In genomic region chrX:136755411-136755810, GRCh38 we compare ENCODE assay signal across 16 cellular contexts. TPM values are rescaled to one million over a fixed set of nuclear protein-coding genes. Genes with fewer than 3 reads are reported as not detected.
A peak's percentile ranks its signal among the peaks of the same experiment; 100 is the strongest.
DNase-seq lines count a peak whose midpoint lies in the region; ATAC-seq and TF ChIP-seq lines count a peak whose summit lies in the region.
"Had no signal": no experiment of that assay in that cellular context is flagged by ENCODE, and none has a peak within 500 bp of the region (broad histone marks: within the 10 kb centered on the region; RNA-seq: fewer than 3 reads in every experiment).

No MANE protein-coding gene starts in this region.

- no peaks in the 10 kb centered on the region for H3K9me3 Mint-ChIP-seq in stimulated activated naive CD8-positive, alpha-beta T cell treated with anti-CD3 and anti-CD28 coated beads, Interleukin-15, Interleukin-2, amounts not matched to agents 100 ng/mL and 50 ng/mL, for 24 hours
- no peaks in the 10 kb centered on the region for H3K9me3 Mint-ChIP-seq in stimulated activated naive CD8-positive, alpha-beta T cell treated with anti-CD3 and anti-CD28 coated beads, Interleukin-15, amount 100 ng/mL, for 72 hours
- H3K9me3 Mint-ChIP-seq in T-cell: no peaks in the 10 kb centered on the region
- no peaks in the 10 kb centered on the region for H3K9me3 Mint-ChIP-seq in natural killer cell

- peak overlapping the region; percentile 61 for H3K27ac Mint-ChIP-seq in stimulated activated naive CD8-positive, alpha-beta T cell treated with anti-CD3 and anti-CD28 coated beads, Interleukin-15, Interleukin-2, amounts not matched to agents 100 ng/mL and 50 ng/mL, for 24 hours
- no peak overlapping the region for H3K27ac Mint-ChIP-seq in stimulated activated naive CD8-positive, alpha-beta T cell treated with anti-CD3 and anti-CD28 coated beads, Interleukin-15, amount 100 ng/mL, for 72 hours
- H3K27ac Mint-ChIP-seq in T-cell (peak overlapping the region; percentile 23 to 35), natural killer cell (peak overlapping the region; percentile 42 to 46)
- H3K27ac Mint-ChIP-seq: B cell had no signal

- no peak for TF ChIP-seq CTCF in natural killer cell (IDR thresholded peaks at IDR 0.05)

- POLR2A ChIA-PET in T-cell (lab: Charles Lee): no interaction called here

- peaks cover 7% of the 10 kb centered on the region for H3K36me3 Mint-ChIP-seq in stimulated activated naive CD8-positive, alpha-beta T cell treated with anti-CD3 and anti-CD28 coated beads, Interleukin-15, Interleukin-2, amounts not matched to agents 100 ng/mL and 50 ng/mL, for 24 hours (ENCODE audit: low read depth)
- H3K36me3 Mint-ChIP-seq in T-cell (peaks cover 16% of the 10 kb centered on the region), natural killer cell (no peaks in the 10 kb centered on the region)

- no peak overlapping the region for H3K4me3 Mint-ChIP-seq in stimulated activated naive CD8-positive, alpha-beta T cell treated with anti-CD3 and anti-CD28 coated beads, Interleukin-15, Interleukin-2, amounts not matched to agents 100 ng/mL and 50 ng/mL, for 24 hours
- H3K4me3 Mint-ChIP-seq in stimulated activated naive CD8-positive, alpha-beta T cell treated with anti-CD3 and anti-CD28 coated beads, Interleukin-15, amount 100 ng/mL, for 72 hours: no peak overlapping the region
- no peak overlapping the region for H3K4me3 Mint-ChIP-seq in T-cell
- no peak overlapping the region for H3K4me3 Mint-ChIP-seq in natural killer cell
- H3K4me3 Mint-ChIP-seq: B cell; CD4-positive, CD25-positive, alpha-beta regulatory T cell had no signal

- no peak for DNase-seq in stimulated activated naive CD8-positive, alpha-beta T cell treated with anti-CD3 and anti-CD28 coated beads, Interleukin-15, amount 100 ng/mL, for 72 hours
- DNase-seq in T-cell (no peak), natural killer cell (no peak)
- DNase-seq: Calu3; CD4-positive, CD25-positive, alpha-beta regulatory T cell; DMS79; NCI-H146; NCI-H526; NK-92 treated with Interleukin-12 subunit alpha and Interleukin-12 subunit beta, amount 100 ng/mL, for 24 hours; SHP77 had no signal

- H3K4me1 Mint-ChIP-seq in stimulated activated naive CD8-positive, alpha-beta T cell treated with anti-CD3 and anti-CD28 coated beads, Interleukin-15, Interleukin-2, amounts not matched to agents 100 ng/mL and 50 ng/mL, for 24 hours (ENCODE audit: low read depth): peaks cover 82% of the 10 kb centered on the region
- H3K4me1 Mint-ChIP-seq in stimulated activated naive CD8-positive, alpha-beta T cell treated with anti-CD3 and anti-CD28 coated beads, Interleukin-15, amount 100 ng/mL, for 72 hours: peaks cover 73% of the 10 kb centered on the region
- H3K4me1 Mint-ChIP-seq in T-cell: peaks cover 53 to 77% (median 68%) of the 10 kb centered on the region in 3 donors
- H3K4me1 Mint-ChIP-seq in natural killer cell: peaks cover 27 to 44% of the 10 kb centered on the region in 2 donors

- H3K27me3 Mint-ChIP-seq in stimulated activated naive CD8-positive, alpha-beta T cell treated with anti-CD3 and anti-CD28 coated beads, Interleukin-15, Interleukin-2, amounts not matched to agents 100 ng/mL and 50 ng/mL, for 24 hours: no peaks in the 10 kb centered on the region
- no peaks in the 10 kb centered on the region for H3K27me3 Mint-ChIP-seq in stimulated activated naive CD8-positive, alpha-beta T cell treated with anti-CD3 and anti-CD28 coated beads, Interleukin-15, amount 100 ng/mL, for 72 hours
- H3K27me3 Mint-ChIP-seq in T-cell (peaks cover 0 to 3% of the 10 kb centered on the region in 2 donors), natural killer cell (ENCODE audit: low read depth in 2 of 2) (no peaks in the 10 kb centered on the region)
- H3K27me3 Mint-ChIP-seq: B cell; CD4-positive, CD25-positive, alpha-beta regulatory T cell had no signal

- no peak for ATAC-seq in stimulated activated naive CD8-positive, alpha-beta T cell treated with anti-CD3 and anti-CD28 coated beads, Interleukin-15, amount 100 ng/mL, for 72 hours
- ATAC-seq in T-cell (replicated peaks in 1 of 4) (no peak), natural killer cell (no peak), HG02610 (IDR thresholded peaks at IDR 0.05; ENCODE audit: unreplicated experiment) (no peak), GM19351 (IDR thresholded peaks at IDR 0.05; ENCODE audit: unreplicated experiment) (no peak), HG03039 (IDR thresholded peaks at IDR 0.05; ENCODE audit: unreplicated experiment) (no peak)
- ATAC-seq: SK-N-SH treated with all-trans-retinoic acid at 6 μM for 48 hours had no signal

- CTCF ChIA-PET in T-cell (lab: Charles Lee): no interaction called here

- intact Hi-C loops in natural killer cell (cut with micrococcal nuclease): no loop called here

RNA-seq across cellular contexts. Expression of gene ARHGEF6, which starts 25.3 kb away (rescaled TPM):
- total RNA-seq in T-cell (10 to 100 TPM; 63.4 to 79.9 (median 72.9) TPM), natural killer cell (10 to 100 TPM; 55.5 to 78.8 (median 75.7) TPM)

Comparison
In these comparisons a context has a peak if more than half of its experiments do, and no peak if none do; other contexts are left out.
1. H3K27ac Mint-ChIP-seq: peak in stimulated activated naive CD8-positive, alpha-beta T cell treated with anti-CD3 and anti-CD28 coated beads, Interleukin-15, Interleukin-2, amounts not matched to agents 100 ng/mL and 50 ng/mL, for 24 hours (single experiment), T-cell (2 of 2) and natural killer cell (2 of 2); none in stimulated activated naive CD8-positive, alpha-beta T cell treated with anti-CD3 and anti-CD28 coated beads, Interleukin-15, amount 100 ng/mL, for 72 hours (0 of 2).